Comparison of ENCODE assay signal across 18 cellular contexts in genomic region chr6:146892283-146892612, GRCh38.
"Had no signal": no experiment of that assay in that cellular context is flagged by ENCODE, and none has a peak within 500 bp of the region (broad histone marks: within the 10 kb centered on the region; RNA-seq: fewer than 3 reads in every experiment).

No MANE protein-coding gene starts in this region.

- H3K36me3 Mint-ChIP-seq: activated CD4-positive, alpha-beta memory T cell treated with anti-CD3 and anti-CD28 coated beads for 36 hours; activated CD8-positive, alpha-beta memory T cell treated with anti-CD3 and anti-CD28 coated beads, Interleukin-2, amount 10 ng/mL, durations not matched to agents 7 days and 5 days; activated naive CD4-positive, alpha-beta T cell treated with anti-CD3 and anti-CD28 coated beads, Interleukin-2, amount 50 U/mL, for 24 hours; stimulated activated effector memory CD8-positive, alpha-beta T cell treated with anti-CD3 and anti-CD28 coated beads, Interleukin-12 subunit alpha, Interleukin-12 subunit beta, amount 100 ng/mL, for 72 hours had no signal

- H3K27ac ChIP-seq: body of pancreas, coronary artery, pancreas, sigmoid colon had no signal

- DNase-seq: activated CD4-positive, alpha-beta memory T cell treated with anti-CD3 and anti-CD28 coated beads for 36 hours; activated CD4-positive, alpha-beta T cell treated with anti-CD3 and anti-CD28 coated beads for 36 hours; activated CD8-positive, alpha-beta memory T cell treated with anti-CD3 and anti-CD28 coated beads, Interleukin-2, amount 10 ng/mL, durations not matched to agents 7 days and 5 days; activated effector memory CD4-positive, alpha-beta T cell treated with anti-CD3 and anti-CD28 coated beads, Interleukin-2, amount 50 U/mL, for 16 hours; activated T-cell treated with anti-CD3 and anti-CD28 coated beads, Interleukin-2, amount 50 U/mL, for 24 hours; amniotic stem cell; central memory CD4-positive, alpha-beta T cell; effector CD4-positive, alpha-beta T cell; head of caudate nucleus; immature natural killer cell; pancreas; sigmoid colon; stimulated activated CD4-positive, alpha-beta T cell treated with anti-CD3 and anti-CD28 coated beads, Interleukin-2, amount 100 ng/mL, for 24 hours; T-helper 17 cell had no signal

- H3K36me3 ChIP-seq: pancreas, sigmoid colon had no signal

- H3K4me3 ChIP-seq: body of pancreas, coronary artery, pancreas, sigmoid colon had no signal

- H3K4me1 ChIP-seq: body of pancreas, pancreas, sigmoid colon had no signal

- H3K27me3 ChIP-seq: body of pancreas, pancreas, sigmoid colon had no signal

- ATAC-seq: activated CD4-positive, alpha-beta T cell treated with anti-CD3 and anti-CD28 coated beads for 36 hours; activated CD8-positive, alpha-beta memory T cell treated with anti-CD3 and anti-CD28 coated beads, Interleukin-2, amount 10 ng/mL, durations not matched to agents 7 days and 5 days; body of pancreas; stimulated activated effector memory CD8-positive, alpha-beta T cell treated with anti-CD3 and anti-CD28 coated beads, Interleukin-12 subunit alpha, Interleukin-12 subunit beta, amount 100 ng/mL, for 72 hours; T-helper 17 cell had no signal

- H3K4me1 Mint-ChIP-seq: activated CD4-positive, alpha-beta T cell treated with anti-CD3 and anti-CD28 coated beads for 36 hours; activated naive CD4-positive, alpha-beta T cell treated with anti-CD3 and anti-CD28 coated beads, Interleukin-2, amount 50 U/mL, for 24 hours; immature natural killer cell; stimulated activated effector memory CD8-positive, alpha-beta T cell treated with anti-CD3 and anti-CD28 coated beads, Interleukin-12 subunit alpha, Interleukin-12 subunit beta, amount 100 ng/mL, for 72 hours; T-helper 17 cell had no signal

- H3K27me3 Mint-ChIP-seq: activated CD4-positive, alpha-beta T cell treated with anti-CD3 and anti-CD28 coated beads for 36 hours had no signal

- H3K9me3 ChIP-seq: body of pancreas, pancreas, sigmoid colon had no signal

- H3K27ac Mint-ChIP-seq: activated CD4-positive, alpha-beta memory T cell treated with anti-CD3 and anti-CD28 coated beads for 36 hours; activated CD4-positive, alpha-beta T cell treated with anti-CD3 and anti-CD28 coated beads for 36 hours; activated CD8-positive, alpha-beta memory T cell treated with anti-CD3 and anti-CD28 coated beads, Interleukin-2, amount 10 ng/mL, durations not matched to agents 7 days and 5 days; activated naive CD4-positive, alpha-beta T cell treated with anti-CD3 and anti-CD28 coated beads, Interleukin-2, amount 50 U/mL, for 24 hours; activated T-cell treated with anti-CD3 and anti-CD28 coated beads, Interleukin-2, amount 50 U/mL, for 24 hours; immature natural killer cell; stimulated activated effector memory CD8-positive, alpha-beta T cell treated with anti-CD3 and anti-CD28 coated beads, Interleukin-12 subunit alpha, Interleukin-12 subunit beta, amount 100 ng/mL, for 72 hours; T-helper 17 cell had no signal

- H3K9me3 Mint-ChIP-seq: activated CD4-positive, alpha-beta memory T cell treated with anti-CD3 and anti-CD28 coated beads for 36 hours; activated naive CD4-positive, alpha-beta T cell treated with anti-CD3 and anti-CD28 coated beads, Interleukin-2, amount 50 U/mL, for 24 hours; activated T-cell treated with anti-CD3 and anti-CD28 coated beads, Interleukin-2, amount 50 U/mL, for 24 hours; stimulated activated effector memory CD8-positive, alpha-beta T cell treated with anti-CD3 and anti-CD28 coated beads, Interleukin-12 subunit alpha, Interleukin-12 subunit beta, amount 100 ng/mL, for 72 hours had no signal

- H3K4me3 Mint-ChIP-seq: activated CD4-positive, alpha-beta memory T cell treated with anti-CD3 and anti-CD28 coated beads for 36 hours; activated CD4-positive, alpha-beta T cell treated with anti-CD3 and anti-CD28 coated beads for 36 hours; activated CD8-positive, alpha-beta memory T cell treated with anti-CD3 and anti-CD28 coated beads, Interleukin-2, amount 10 ng/mL, durations not matched to agents 7 days and 5 days; activated naive CD4-positive, alpha-beta T cell treated with anti-CD3 and anti-CD28 coated beads, Interleukin-2, amount 50 U/mL, for 24 hours; activated T-cell treated with anti-CD3 and anti-CD28 coated beads, Interleukin-2, amount 50 U/mL, for 24 hours; immature natural killer cell; stimulated activated effector memory CD8-positive, alpha-beta T cell treated with anti-CD3 and anti-CD28 coated beads, Interleukin-12 subunit alpha, Interleukin-12 subunit beta, amount 100 ng/mL, for 72 hours; T-helper 17 cell had no signal
